ENCODE assay signal across 23 cellular contexts in genomic region chr1:2083666-2084065, GRCh38.
"Had no signal": no experiment of that assay in that cellular context is flagged by ENCODE, and none has a peak within 500 bp of the region (broad histone marks: within the 10 kb centered on the region; RNA-seq: fewer than 3 reads in every experiment).

No MANE protein-coding gene starts in this region.

- DNase-seq: activated CD4-positive, alpha-beta T cell treated with anti-CD3 and anti-CD28 coated beads for 1 hour; activated CD4-positive, alpha-beta T cell treated with anti-CD3 and anti-CD28 coated beads for 4 hours; activated CD4-positive, alpha-beta T cell treated with anti-CD3 and anti-CD28 coated beads, Interleukin-2, amount 50 U/mL, for 1 hour; activated CD4-positive, alpha-beta T cell treated with anti-CD3 and anti-CD28 coated beads, Interleukin-2, amount 50 U/mL, for 48 hours; activated CD8-positive, alpha-beta memory T cell treated with anti-CD3 and anti-CD28 coated beads for 24 hours; activated CD8-positive, alpha-beta T cell treated with anti-CD3 and anti-CD28 coated beads for 36 hours; activated effector memory CD4-positive, alpha-beta T cell treated with Interleukin-2 at 50 U/mL for 16 hours; activated gamma-delta T cell treated with Interleukin-2 at 50 U/mL for 16 hours; activated naive CD4-positive, alpha-beta T cell treated with anti-CD3 and anti-CD28 coated beads, Interleukin-2, amount 50 U/mL, for 16 hours; activated naive CD4-positive, alpha-beta T cell treated with Interleukin-2 at 50 U/mL for 16 hours; activated T-cell treated with anti-CD3 and anti-CD28 coated beads, Interleukin-2, amount 50 U/mL, for 4 hours; amniotic stem cell; anterior cingulate cortex; brain microvascular endothelial cell; colonic mucosa; effector CD8-positive, alpha-beta T cell; esophagus squamous epithelium; foreskin melanocyte; T-helper 2 cell had no signal

- H3K4me1 Mint-ChIP-seq: activated T-helper 17 cell treated with anti-CD3 and anti-CD28 coated beads, Interleukin-2, amount 50 U/mL, for 72 hours had no signal

- H3K27ac Mint-ChIP-seq: activated CD8-positive, alpha-beta T cell treated with anti-CD3 and anti-CD28 coated beads for 36 hours; activated naive CD8-positive, alpha-beta T cell; activated T-helper 17 cell treated with anti-CD3 and anti-CD28 coated beads, Interleukin-2, amount 50 U/mL, for 72 hours had no signal

- H3K4me3 Mint-ChIP-seq: activated CD8-positive, alpha-beta T cell treated with anti-CD3 and anti-CD28 coated beads for 36 hours; activated naive CD8-positive, alpha-beta T cell; activated T-cell treated with anti-CD3 and anti-CD28 coated beads, Interleukin-2, amount 50 U/mL, for 4 hours; activated T-helper 17 cell treated with anti-CD3 and anti-CD28 coated beads, Interleukin-2, amount 50 U/mL, for 72 hours; central memory CD8-positive, alpha-beta T cell had no signal

- H3K4me3 ChIP-seq: colonic mucosa, esophagus squamous epithelium, gastroesophageal sphincter had no signal

- ATAC-seq: activated CD8-positive, alpha-beta T cell treated with anti-CD3 and anti-CD28 coated beads for 36 hours; activated T-cell treated with anti-CD3 and anti-CD28 coated beads, Interleukin-2, amount 50 U/mL, for 4 hours; activated T-helper 17 cell treated with anti-CD3 and anti-CD28 coated beads, Interleukin-2, amount 50 U/mL, for 72 hours; gastroesophageal sphincter had no signal

- H3K27me3 Mint-ChIP-seq: activated CD8-positive, alpha-beta T cell treated with anti-CD3 and anti-CD28 coated beads for 36 hours; activated naive CD8-positive, alpha-beta T cell; activated T-helper 17 cell treated with anti-CD3 and anti-CD28 coated beads, Interleukin-2, amount 50 U/mL, for 72 hours; central memory CD8-positive, alpha-beta T cell had no signal
